Comparison of ENCODE assay signal across 23 cellular contexts in genomic region chr4:123937612-123938011, GRCh38.
A peak's percentile ranks its signal among the peaks of the same experiment; 100 is the strongest.
DNase-seq lines count a peak whose midpoint lies in the region; ATAC-seq and TF ChIP-seq lines count a peak whose summit lies in the region.
"Had no signal": no experiment of that assay in that cellular context is flagged by ENCODE, and none has a peak within 500 bp of the region (broad histone marks: within the 10 kb centered on the region; RNA-seq: fewer than 3 reads in every experiment).

No MANE protein-coding gene starts in this region.

- in situ Hi-C loops in brain microvascular endothelial cell (cut with HindIII; ENCODE audit: low pct_ligation_motif_present, low sequenced_read_pairs) = no loop called here

- H3K23ac ChIP-seq in neuronal stem cell (ENCODE audit: low read depth, low read length, poor library complexity) = no peak overlapping the region

- no peak overlapping the region for H2BK12ac ChIP-seq in neuronal stem cell (ENCODE audit: low read length)

- no peak overlapping the region for H2AK5ac ChIP-seq in neuronal stem cell (ENCODE audit: low read depth, low read length)

- H3K9ac ChIP-seq in SK-N-SH (no peak overlapping the region), neuronal stem cell (ENCODE audit: low read depth, low read length, poor library complexity) (no peak overlapping the region)

- H3K14ac ChIP-seq in neuronal stem cell (ENCODE audit: low read length) = no peak overlapping the region

- H3K4me2 ChIP-seq in SK-N-SH = no peak overlapping the region
- no peak overlapping the region for H3K4me2 ChIP-seq in neuronal stem cell (ENCODE audit: insufficient read depth, low read length, poor library complexity, severe bottlenecking)

- H2AFZ ChIP-seq in SK-N-SH (ENCODE audit: low read depth) (peak overlapping the region; percentile 13; the same call in 1 of the 2 replicates), neuronal stem cell (ENCODE audit: low read length) (peak overlapping the region; percentile 66)

- TF ChIP-seq EP300 in SK-N-SH (IDR thresholded peaks at IDR 0.05; ENCODE audit: borderline replicate concordance in 1 of 2, low read depth in 1 of 2, low read length in 1 of 2) = no peak

- TF ChIP-seq RAD21 in SK-N-SH (IDR thresholded peaks at IDR 0.05; ENCODE audit: low read length) = no peak

- no peak overlapping the region for H3K4ac ChIP-seq in neuronal stem cell (ENCODE audit: low read length)

- no peak for TF ChIP-seq CTCF in SK-N-SH (IDR thresholded peaks at IDR 0.05)
- no peak for TF ChIP-seq CTCF in choroid plexus epithelial cell (conservative IDR thresholded peaks at IDR 0.05; ENCODE audit: low read depth, low read length)
- no peak for TF ChIP-seq CTCF in brain microvascular endothelial cell (IDR thresholded peaks at IDR 0.05; ENCODE audit: low read depth, low read length, missing control alignments)

- H4K91ac ChIP-seq in neuronal stem cell (ENCODE audit: low read depth, low read length, poor library complexity) = no peak overlapping the region

- ATAC-seq in SK-N-SH treated with all-trans-retinoic acid at 6 μM for 48 hours = no peak; the same call in 2 of the 3 replicates
- ATAC-seq: K562 had no signal

- no peaks in the 10 kb centered on the region for H3K79me1 ChIP-seq in neuronal stem cell (ENCODE audit: low read depth, low read length)

- H4K20me1 ChIP-seq in SK-N-SH (ENCODE audit: insufficient read depth) = no peaks in the 10 kb centered on the region

- no peak overlapping the region for H3K18ac ChIP-seq in neuronal stem cell (ENCODE audit: low read length)

- H3K9me3 ChIP-seq in SK-N-SH = no peaks in the 10 kb centered on the region
- H3K9me3 ChIP-seq in neuronal stem cell (replicated peaks in 1 of 2; ENCODE audit: control insufficient read depth in 2 of 2, insufficient read depth in 1 of 2, low read depth in 1 of 2, low read length in 2 of 2) = peaks cover 0 to 8% of the 10 kb centered on the region in 2 donors

- H3K79me2 ChIP-seq in SK-N-SH (ENCODE audit: insufficient read depth) = no peaks in the 10 kb centered on the region

- H3K27ac ChIP-seq in SK-N-SH (ENCODE audit: low read depth in 2 of 2, low read length in 1 of 2) = peak overlapping the region in 1 of 2 experiments; percentile 72; a peak in 2 of 4 replicates
- H3K27ac ChIP-seq in neuronal stem cell (replicated peaks; ENCODE audit: low read length) = no peak overlapping the region
- H3K27ac ChIP-seq in brain microvascular endothelial cell = no peak overlapping the region
- H3K27ac ChIP-seq: C4-2B, RWPE1 had no signal

- no peak overlapping the region for H2BK5ac ChIP-seq in neuronal stem cell (ENCODE audit: low read length)

- H3F3A ChIP-seq in SK-N-SH (replicated peaks; ENCODE audit: insufficient read depth) = peaks cover 7% of the 10 kb centered on the region

- no peak overlapping the region for H2BK120ac ChIP-seq in neuronal stem cell (ENCODE audit: low read depth, low read length)

- H3K4me1 ChIP-seq in SK-N-SH (ENCODE audit: control insufficient read depth in 1 of 2, insufficient read depth in 2 of 2, low read depth in 1 of 2, low read length in 1 of 2) (peaks cover 0 to 13% of the 10 kb centered on the region in 2 experiments; a peak in 3 of 4 replicates), neuronal stem cell (ENCODE audit: control insufficient read depth in 2 of 2, insufficient read depth in 1 of 2, low read depth in 1 of 2, low read length in 2 of 2) (peaks cover 7 to 54% of the 10 kb centered on the region in 2 donors)

- 87% methylated on average over 4 of the region's 4 CpGs for WGBS in SK-N-SH (ENCODE audit: low lambda C conversion rate)
- no CpG with 5 or more reads among the region's 4 CpGs for WGBS in neuronal stem cell (ENCODE audit: extremely low coverage in 2 of 2, insufficient read length in 2 of 2, insufficient replicate concordance in 1 of 2), 2 donors

- H3K36me3 ChIP-seq in SK-N-SH (replicated peaks in 1 of 2; ENCODE audit: control insufficient read depth in 1 of 2, insufficient read depth in 2 of 2, low read length in 1 of 2) (no peaks in the 10 kb centered on the region), neuronal stem cell (replicated peaks in 1 of 2; ENCODE audit: control insufficient read depth in 2 of 2, insufficient read depth in 2 of 2, low read length in 2 of 2) (no peaks in the 10 kb centered on the region), brain microvascular endothelial cell (replicated peaks) (no peaks in the 10 kb centered on the region)

- H3K4me3 ChIP-seq in SK-N-SH (ENCODE audit: low read depth in 2 of 2, low read length in 1 of 2) (no peak overlapping the region; a peak in 1 of 4 replicates), choroid plexus epithelial cell (ENCODE audit: low read depth, low read length) (no peak overlapping the region), neuronal stem cell (ENCODE audit: low read length in 2 of 2) (no peak overlapping the region), brain microvascular endothelial cell (ENCODE audit: low read depth, low read length) (no peak overlapping the region)
- H3K4me3 ChIP-seq: K562 had no signal

- CTCF ChIA-PET in SK-N-SH (lab: Yijun Ruan, JAX) = interaction anchor here (1.0 kb wide), 1 partner anchor 81 kb away, joined by 4 read pairs; no protein-coding TSS in a partner anchor

- H3K27me3 ChIP-seq in SK-N-SH (ENCODE audit: insufficient read depth) (no peaks in the 10 kb centered on the region), neuronal stem cell (ENCODE audit: control insufficient read depth in 3 of 3, insufficient read depth in 3 of 3, low read depth in 1 of 3, low read length in 3 of 3) (no peaks in the 10 kb centered on the region), brain microvascular endothelial cell (replicated peaks) (no peaks in the 10 kb centered on the region)

- POLR2A ChIA-PET in SK-N-SH (lab: Yijun Ruan, JAX) = no interaction called here

- no peak overlapping the region for H2BK15ac ChIP-seq in neuronal stem cell (ENCODE audit: low read length)

- no peak overlapping the region for H4K8ac ChIP-seq in neuronal stem cell (ENCODE audit: low read depth, low read length)

- DNase-seq in SK-N-SH (peak; percentile 24), choroid plexus epithelial cell (ENCODE audit: low read depth) (peak; percentile 31), left kidney (ENCODE audit: low read depth, low spot score) (peak; percentile 55), neuronal stem cell (ENCODE audit: low spot score) (no peak), brain microvascular endothelial cell (no peak), NCI-H510A treated with DMSO at 0.1 percent for 48 hours (lab: John Stamatoyannopoulos, UW) (no peak)
- no peak for DNase-seq in activated CD8-positive, alpha-beta memory T cell treated with anti-CD3 and anti-CD28 coated beads, Interleukin-2, amount 50 U/mL, for 48 hours
- DNase-seq: 8988T; Calu3; CD8-positive, alpha-beta memory T cell; DMS153; HFFc6; MM.1S; NCI-H1048; NCI-H1417 treated with DMSO at 0.1 percent for 48 hours; NCI-H187 treated with DMSO at 0.1 percent for 48 hours; NCI-H2107; NCI-H774; NK-92 treated with Interleukin-12 subunit alpha and Interleukin-12 subunit beta, amount 100 ng/mL, for 24 hours had no signal

- H3K9me2 ChIP-seq in SK-N-SH = peaks cover 4% of the 10 kb centered on the region; the same call in 1 of the 2 replicates

TF ChIP-seq in SK-N-SH, 30 proteins besides CTCF, POLR2A, EP300 and RAD21 (continues in another document):
- TF ChIP-seq RCOR1 (IDR thresholded peaks at IDR 0.05; ENCODE audit: low read length) = no peak
- TF ChIP-seq TAF1 (IDR thresholded peaks at IDR 0.05; ENCODE audit: borderline replicate concordance, low read depth, low read length) = no peak
- peak; percentile 22; the same call in 1 of the 2 replicates for TF ChIP-seq NRF1 (IDR thresholded peaks at IDR 0.05; ENCODE audit: low read depth, low read length)
- no peak for TF ChIP-seq IRF3 (IDR thresholded peaks at IDR 0.05; ENCODE audit: low read depth, low read length)

TF ChIP-seq in SK-N-SH treated with all-trans-retinoic acid at 6 μM for 48 hours, 23 proteins besides CTCF, POLR2A, EP300 and RAD21 (continues in another document):
- TF ChIP-seq ZNF70 (CRISPR knock-in tag; IDR thresholded peaks at IDR 0.05) (no peak), ARNTL (CRISPR knock-in tag; IDR thresholded peaks at IDR 0.05; ENCODE audit: borderline replicate concordance, low read depth) (no peak), CREB5 (CRISPR knock-in tag; IDR thresholded peaks at IDR 0.05; ENCODE audit: low read depth) (no peak), POU6F1 (CRISPR knock-in tag; IDR thresholded peaks at IDR 0.05; ENCODE audit: borderline replicate concordance, low read depth) (no peak), ZFP3 (CRISPR knock-in tag; IDR thresholded peaks at IDR 0.05) (no peak), ZC3H10 (CRISPR knock-in tag; IDR thresholded peaks at IDR 0.05) (no peak), SNAI2 (CRISPR knock-in tag; IDR thresholded peaks at IDR 0.05) (no peak), PPARA (CRISPR knock-in tag; IDR thresholded peaks at IDR 0.05; ENCODE audit: borderline replicate concordance) (no peak), CSDC2 (CRISPR knock-in tag; IDR thresholded peaks at IDR 0.05) (no peak), ZNF565 (CRISPR knock-in tag; conservative IDR thresholded peaks at IDR 0.05; ENCODE audit: low read depth) (no peak), TOX (CRISPR knock-in tag; IDR thresholded peaks at IDR 0.05; ENCODE audit: borderline replicate concordance) (no peak), OSR1 (CRISPR knock-in tag; IDR thresholded peaks at IDR 0.05) (no peak), TCF4 (CRISPR knock-in tag; IDR thresholded peaks at IDR 0.05; ENCODE audit: borderline replicate concordance) (no peak)

Comparison
In these comparisons a context has a peak if more than half of its experiments do, and no peak if none do; other contexts are left out.
1. DNase-seq: peak in SK-N-SH (single experiment), choroid plexus epithelial cell (single experiment) and left kidney (single experiment); none in neuronal stem cell (single experiment), activated CD8-positive, alpha-beta memory T cell treated with anti-CD3 and anti-CD28 coated beads, Interleukin-2, amount 50 U/mL, for 48 hours (single experiment), brain microvascular endothelial cell (single experiment) and NCI-H510A treated with DMSO at 0.1 percent for 48 hours (single experiment).